25 cellular contexts compared by ENCODE assay signal in genomic region chr1:79388694-79389361, GRCh38.
DNase-seq lines count a peak whose midpoint lies in the region; ATAC-seq, FAIRE-seq and TF ChIP-seq lines count a peak whose summit lies in the region.
"Had no signal": no experiment of that assay in that cellular context is flagged by ENCODE, and none has a peak within 500 bp of the region (broad histone marks: within the 10 kb centered on the region; RNA-seq: fewer than 3 reads in every experiment).

No MANE protein-coding gene starts in this region.

- WGBS in transverse colon (ENCODE audit: low coverage in 1 of 2), 2 donors, result 86 to 92% methylated on average over 3 of the region's 3 CpGs

- H3K79me2 ChIP-seq in PC-3 (ENCODE audit: low read length), result no peaks in the 10 kb centered on the region

- peak; percentile 55 for FAIRE-seq in kidney (lab: Jason Lieb, UNC)

- intact Hi-C loops in PC-3 (cut with micrococcal nuclease), result loop anchor here (2.0 kb wide), 1 partner anchor 66 kb away; no protein-coding TSS in a partner anchor
- intact Hi-C loops in kidney (cut with DNase I), result no loop called here
- intact Hi-C loops in transverse colon (cut with DNase I; ENCODE audit: low total_unique reads), result no loop called here

- no peaks in the 10 kb centered on the region for H3K36me3 ChIP-seq in PC-3 (ENCODE audit: low read depth, low read length)
- no peaks in the 10 kb centered on the region for H3K36me3 ChIP-seq in kidney (ENCODE audit: control insufficient read depth in 1 of 2, insufficient read depth in 2 of 2, low read length in 2 of 2)
- H3K36me3 ChIP-seq in transverse colon, result no peaks in the 10 kb centered on the region
- H3K36me3 ChIP-seq: BE2C, SJSA1 had no signal

- H3K9me2 ChIP-seq in PC-3 (replicated peaks; ENCODE audit: low read length), result no peaks in the 10 kb centered on the region

- H3K27me3 ChIP-seq in PC-3 (ENCODE audit: low read length) (no peaks in the 10 kb centered on the region), transverse colon (no peaks in the 10 kb centered on the region)
- H3K27me3 ChIP-seq: BE2C, SJSA1 had no signal

- H3K9me3 ChIP-seq in PC-3 (ENCODE audit: low read length) (no peaks in the 10 kb centered on the region), kidney (ENCODE audit: control insufficient read depth in 1 of 2, low read length in 2 of 2) (no peaks in the 10 kb centered on the region), transverse colon (no peaks in the 10 kb centered on the region)
- H3K9me3 ChIP-seq: BE2C, SJSA1 had no signal

- CTCF ChIA-PET in PC-3 (lab: Charles Lee), result interaction anchor here (0.5 to 0.6 kb wide), 2 partner anchors 13 to 129 kb away, joined by 3 to 6 read pairs; no protein-coding TSS in a partner anchor

- H2AFZ ChIP-seq in PC-3 (ENCODE audit: low read length), result no peak overlapping the region
- H2AFZ ChIP-seq: PC-9 had no signal

- POLR2A ChIA-PET in PC-3 (lab: Charles Lee; ENCODE audit: unreplicated experiment), result interaction anchor here (0.6 to 0.7 kb wide), 2 partner anchors 10 to 37 kb away, joined by 4 read pairs; no protein-coding TSS in a partner anchor

- H3K27ac ChIP-seq in PC-3 (ENCODE audit: low read length) (0 out of 2 replicates have a peak overlapping the region, but pooled peaks have one; percentile 18), kidney (ENCODE audit: low read depth in 2 of 2, low read length in 2 of 2) (no peak overlapping the region), transverse colon (no peak overlapping the region)
- H3K27ac ChIP-seq: 22Rv1, PC-9, SJSA1 had no signal

- no peak for TF ChIP-seq POLR2A in transverse colon (IDR thresholded peaks at IDR 0.05)

- no peaks in the 10 kb centered on the region for H3F3A ChIP-seq in PC-3 (ENCODE audit: low read length, unreplicated experiment)

- no peak for TF ChIP-seq CTCF in PC-3 (conservative IDR thresholded peaks at IDR 0.05; ENCODE audit: low read depth, low read length)
- no peak for TF ChIP-seq CTCF in kidney (IDR thresholded peaks at IDR 0.05; ENCODE audit: borderline replicate concordance, extremely low read depth, insufficient read depth)
- TF ChIP-seq CTCF in transverse colon (IDR thresholded peaks at IDR 0.05), result no peak

- H3K4me2 ChIP-seq in PC-3 (ENCODE audit: low read length), result no peak overlapping the region
- H3K4me2 ChIP-seq: PC-9 had no signal

- TF ChIP-seq EP300 in transverse colon (IDR thresholded peaks at IDR 0.05; ENCODE audit: low read depth), result no peak

- H3K4me1 ChIP-seq in PC-3 (ENCODE audit: insufficient read depth, low read length), result peaks cover 24% of the 10 kb centered on the region
- H3K4me1 ChIP-seq in kidney (ENCODE audit: control insufficient read depth in 1 of 2, insufficient read depth in 1 of 2, low read depth in 1 of 2, low read length in 2 of 2), result no peaks in the 10 kb centered on the region
- no peaks in the 10 kb centered on the region for H3K4me1 ChIP-seq in transverse colon
- H3K4me1 ChIP-seq: BE2C, SJSA1 had no signal

- H3K4me3 ChIP-seq in PC-3 (ENCODE audit: low read length) (no peak overlapping the region), kidney (ENCODE audit: low read length in 2 of 2) (no peak overlapping the region), transverse colon (no peak overlapping the region)
- H3K4me3 ChIP-seq: PC-9, SJSA1 had no signal

- no peaks in the 10 kb centered on the region for H4K20me1 ChIP-seq in PC-3 (ENCODE audit: low read length)

- peak; percentile 79 for ATAC-seq in PC-3
- ATAC-seq: HCT116, Right ventricle myocardium inferior had no signal

- H3K9ac ChIP-seq in PC-3 (ENCODE audit: low read length) (no peak overlapping the region), kidney (ENCODE audit: low read length in 2 of 2) (no peak overlapping the region)

- DNase-seq in DMS53 (lab: John Stamatoyannopoulos, UW) (peak; percentile 34), DMS53 treated with DMSO at 0.1 percent for 48 hours (lab: John Stamatoyannopoulos, UW; ENCODE audit: unreplicated experiment) (no peak), NCI-H1105 (lab: John Stamatoyannopoulos, UW) (peak; percentile 58), PC-3 (peak; percentile 76), kidney (no peak), DMS 273 (lab: John Stamatoyannopoulos, UW; ENCODE audit: unreplicated experiment) (no peak), transverse colon (no peak)
- DNase-seq: ACHN; BE2C; Calu3; CD8-positive, alpha-beta memory T cell; DMS153; NCI-H1092; NCI-H1694 treated with DMSO at 0.1 percent for 48 hours; NCI-H2081; NCI-H2171; NCI-H345; NCI-H510A treated with DMSO at 0.1 percent for 48 hours; NCI-H748 treated with DMSO at 0.1 percent for 48 hours; NK-92 treated with Interleukin-12 subunit alpha and Interleukin-12 subunit beta, amount 100 ng/mL, for 24 hours had no signal

- in situ Hi-C loops in transverse colon (cut with MboI; ENCODE audit: low pct_ligation_motif_present in 1 of 4, low pct_unique_long_range_greater_than_20kb in 1 of 4, low sequenced_read_pairs in 3 of 4), result no loop called here

- BruUV-seq in PC-3 (replicated peaks; lab: Mats Ljungman, UMichigan), result no TSS peak

Comparison
In these comparisons a context has a peak if more than half of its experiments do, and no peak if none do; other contexts are left out.
1. DNase-seq: peak in DMS53 (single experiment), NCI-H1105 (single experiment) and PC-3 (single experiment); none in DMS53 treated with DMSO at 0.1 percent for 48 hours (single experiment), kidney (single experiment), DMS 273 (single experiment) and transverse colon (single experiment).